Comparison of ENCODE assay signal across 10 cellular contexts in genomic region chr12:116672842-116673516, GRCh38.
DNase-seq lines count a peak whose midpoint lies in the region; ATAC-seq and TF ChIP-seq lines count a peak whose summit lies in the region.
"Had no signal": no experiment of that assay in that cellular context is flagged by ENCODE, and none has a peak within 500 bp of the region (broad histone marks: within the 10 kb centered on the region; RNA-seq: fewer than 3 reads in every experiment).

No MANE protein-coding gene starts in this region.

- peak overlapping the region; percentile 82 for H3K27ac Mint-ChIP-seq in activated CD4-positive, alpha-beta memory T cell treated with anti-CD3 and anti-CD28 coated beads, Interleukin-2, amount 10 ng/mL, durations not matched to agents 7 days and 5 days

- H3K9ac ChIP-seq in BLaER1 treated with 17β-estradiol and CSF1 and Interleukin-3, amounts not matched to agents 10 nM and 100 nM, result peak overlapping the region in 10 of 11 experiments; percentile 32 to 68 (median 57); a peak in 19 of 22 replicates

- peak; percentile 50 for ATAC-seq in GM19324 (IDR thresholded peaks at IDR 0.05; ENCODE audit: low FRiP score, unreplicated experiment)
- ATAC-seq in HG03135 (IDR thresholded peaks at IDR 0.05; ENCODE audit: unreplicated experiment), result peak; percentile 55
- no peak for ATAC-seq in upper lobe of left lung (ENCODE audit: low FRiP score in 2 of 2)

- no peaks in the 10 kb centered on the region for H3K27me3 ChIP-seq in BLaER1 treated with 17β-estradiol and CSF1 and Interleukin-3, amounts not matched to agents 10 nM and 100 nM
- H3K27me3 ChIP-seq in upper lobe of left lung, result no peaks in the 10 kb centered on the region
- H3K27me3 ChIP-seq: SJSA1 had no signal

- H3K36me3 ChIP-seq in BLaER1 treated with 17β-estradiol and CSF1 and Interleukin-3, amounts not matched to agents 10 nM and 100 nM, result 0 out of 22 replicates have a peak, but pooled peaks cover 0 to 5% (median 0%) of the 10 kb centered on the region in 11 experiments
- H3K36me3 ChIP-seq in upper lobe of left lung, result no peaks in the 10 kb centered on the region
- H3K36me3 ChIP-seq: SJSA1 had no signal

- H3K36me3 Mint-ChIP-seq in activated CD4-positive, alpha-beta memory T cell treated with anti-CD3 and anti-CD28 coated beads, Interleukin-2, amount 10 ng/mL, durations not matched to agents 7 days and 5 days (ENCODE audit: low read depth), result no peaks in the 10 kb centered on the region

- H4K20me1 ChIP-seq in BLaER1 treated with 17β-estradiol and CSF1 and Interleukin-3, amounts not matched to agents 10 nM and 100 nM, result no peaks in the 10 kb centered on the region

- TF ChIP-seq EP300 in upper lobe of left lung (IDR thresholded peaks at IDR 0.05), result no peak

- TF ChIP-seq POLR2A in upper lobe of left lung (IDR thresholded peaks at IDR 0.05), result no peak

- H3K4me3 ChIP-seq in BLaER1 treated with 17β-estradiol and CSF1 and Interleukin-3, amounts not matched to agents 10 nM and 100 nM, result peak overlapping the region in 8 of 10 experiments; percentile 7 to 47 (median 20); a peak in 9 of 20 replicates
- no peak overlapping the region for H3K4me3 ChIP-seq in upper lobe of left lung
- H3K4me3 ChIP-seq: SJSA1 had no signal

- no peak for TF ChIP-seq CTCF in upper lobe of left lung (IDR thresholded peaks at IDR 0.05)

- H3K27me3 Mint-ChIP-seq in activated CD4-positive, alpha-beta memory T cell treated with anti-CD3 and anti-CD28 coated beads, Interleukin-2, amount 10 ng/mL, durations not matched to agents 7 days and 5 days, result peaks cover 5% of the 10 kb centered on the region

- H3K4me1 Mint-ChIP-seq in activated CD4-positive, alpha-beta memory T cell treated with anti-CD3 and anti-CD28 coated beads, Interleukin-2, amount 10 ng/mL, durations not matched to agents 7 days and 5 days, result peaks cover 39% of the 10 kb centered on the region

- peaks cover 0 to 16% (median 7%) of the 10 kb centered on the region in 11 experiments; a peak in 18 of 22 replicates for H3K9me3 ChIP-seq in BLaER1 treated with 17β-estradiol and CSF1 and Interleukin-3, amounts not matched to agents 10 nM and 100 nM (replicated peaks in 1 of 11)
- no peaks in the 10 kb centered on the region for H3K9me3 ChIP-seq in upper lobe of left lung
- H3K9me3 ChIP-seq: SJSA1 had no signal

- DNase-seq in activated CD4-positive, alpha-beta memory T cell treated with anti-CD3 and anti-CD28 coated beads, Interleukin-2, amount 10 ng/mL, durations not matched to agents 7 days and 5 days, result peak; percentile 32
- DNase-seq in Ammon's horn (ENCODE audit: low spot score) (no peak), posterior cingulate gyrus (no peak), upper lobe of left lung (no peak), NCI-H82 (lab: John Stamatoyannopoulos, UW) (no peak)
- DNase-seq: amygdala had no signal

- peak overlapping the region; percentile 63 to 89 (median 81) for H3K4me2 ChIP-seq in BLaER1 treated with 17β-estradiol and CSF1 and Interleukin-3, amounts not matched to agents 10 nM and 100 nM

- H3K4me3 Mint-ChIP-seq in activated CD4-positive, alpha-beta memory T cell treated with anti-CD3 and anti-CD28 coated beads, Interleukin-2, amount 10 ng/mL, durations not matched to agents 7 days and 5 days, result peak overlapping the region; percentile 64

- POLR2A ChIA-PET in activated CD4-positive, alpha-beta memory T cell treated with anti-CD3 and anti-CD28 coated beads, Interleukin-2, amount 10 ng/mL, durations not matched to agents 7 days and 5 days (lab: Charles Lee), result interaction anchor here (1.0 to 1.7 kb wide), 2 partner anchors 75 to 114 kb away, joined by 3 to 5 read pairs; partner anchors contain the start of gene MAP1LC3B2

- intact Hi-C loops in posterior cingulate gyrus (cut with DNase I), result no loop called here

- CTCF ChIA-PET in activated CD4-positive, alpha-beta memory T cell treated with anti-CD3 and anti-CD28 coated beads, Interleukin-2, amount 10 ng/mL, durations not matched to agents 7 days and 5 days (lab: Charles Lee), result interaction anchor here (0.7 to 1.5 kb wide), 6 partner anchors 9 to 435 kb away, joined by 3 to 6 read pairs (median 4); no protein-coding TSS in a partner anchor

- 50 to 51% methylated on average over 6 of the region's 6 CpGs for WGBS in upper lobe of left lung, 2 donors

- H3K9me3 Mint-ChIP-seq in activated CD4-positive, alpha-beta memory T cell treated with anti-CD3 and anti-CD28 coated beads, Interleukin-2, amount 10 ng/mL, durations not matched to agents 7 days and 5 days, result no peaks in the 10 kb centered on the region

- H3K4me1 ChIP-seq in BLaER1 treated with 17β-estradiol and CSF1 and Interleukin-3, amounts not matched to agents 10 nM and 100 nM, result peaks cover 62 to 79% (median 68%) of the 10 kb centered on the region in 10 experiments
- H3K4me1 ChIP-seq in upper lobe of left lung, result peaks cover 18 to 36% (median 33%) of the 10 kb centered on the region in 4 donors

- H3K27ac ChIP-seq in BLaER1 treated with 17β-estradiol and CSF1 and Interleukin-3, amounts not matched to agents 10 nM and 100 nM, result peak overlapping the region in 10 of 11 experiments; percentile 4 to 90 (median 81); a peak in 19 of 22 replicates
- no peak overlapping the region for H3K27ac ChIP-seq in upper lobe of left lung
- H3K27ac ChIP-seq: SJSA1 had no signal

Comparison
In these comparisons a context has a peak if more than half of its experiments do, and no peak if none do; other contexts are left out.
1. H3K27ac ChIP-seq: peak in BLaER1 treated with 17β-estradiol and CSF1 and Interleukin-3, amounts not matched to agents 10 nM and 100 nM (10 of 11); none in upper lobe of left lung (0 of 4).
2. H3K4me3 ChIP-seq: peak in BLaER1 treated with 17β-estradiol and CSF1 and Interleukin-3, amounts not matched to agents 10 nM and 100 nM (8 of 10); none in upper lobe of left lung (0 of 4).
3. ATAC-seq: peak in GM19324 (single experiment) and HG03135 (single experiment); none in upper lobe of left lung (0 of 2).